Comparison of ENCODE assay signal across 22 cellular contexts in the genomic region with DNA sequence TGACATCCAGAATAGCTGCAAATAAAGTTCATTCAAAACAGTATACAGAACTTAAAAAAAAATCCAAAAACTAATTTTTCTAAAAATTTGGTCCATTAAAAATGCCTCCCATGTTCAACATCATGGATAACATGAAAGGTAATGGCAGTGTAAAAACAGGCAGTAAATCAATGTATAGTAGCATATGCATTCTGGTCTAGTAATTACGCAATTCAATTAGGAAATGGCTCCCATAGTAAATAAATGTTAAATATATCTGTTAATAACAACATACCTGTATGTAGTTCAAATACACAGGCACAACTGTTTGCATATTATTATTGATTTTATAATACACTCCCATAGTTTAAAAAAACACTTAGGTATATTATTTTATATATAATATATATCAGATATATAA.
"Had no signal": no experiment of that assay in that cellular context is flagged by ENCODE, and none has a peak within 500 bp of the region (broad histone marks: within the 10 kb centered on the region; RNA-seq: fewer than 3 reads in every experiment).

No MANE protein-coding gene starts in this region.

- H3K27me3 ChIP-seq: SJSA1 had no signal

- FAIRE-seq: RCC 7860 had no signal

- H3K27ac ChIP-seq: HL-60, SJSA1, SK-N-MC had no signal

- H3K4me3 ChIP-seq: SJSA1, SK-N-MC had no signal

- H3K9me3 ChIP-seq: SJSA1 had no signal

- H3K4me1 ChIP-seq: SJSA1 had no signal

- DNase-seq: Karpas-422, KG1, MM.1S, NCI-H1092 treated with DMSO at 0.1 percent for 48 hours, NCI-H1436, NCI-H187, NCI-H2029, NCI-H2081 treated with DMSO at 0.1 percent for 48 hours, NCI-H2171, NCI-H226, NCI-H446, NCI-H510A, NCI-H524 treated with DMSO at 0.1 percent for 48 hours, NCI-H69, NCI-H774, Right ventricle myocardium superior, RPMI8226, SIG-M5 had no signal

- H3K36me3 ChIP-seq: SJSA1 had no signal
